ENCODE assay signal across 8 cellular contexts in the genomic region with DNA sequence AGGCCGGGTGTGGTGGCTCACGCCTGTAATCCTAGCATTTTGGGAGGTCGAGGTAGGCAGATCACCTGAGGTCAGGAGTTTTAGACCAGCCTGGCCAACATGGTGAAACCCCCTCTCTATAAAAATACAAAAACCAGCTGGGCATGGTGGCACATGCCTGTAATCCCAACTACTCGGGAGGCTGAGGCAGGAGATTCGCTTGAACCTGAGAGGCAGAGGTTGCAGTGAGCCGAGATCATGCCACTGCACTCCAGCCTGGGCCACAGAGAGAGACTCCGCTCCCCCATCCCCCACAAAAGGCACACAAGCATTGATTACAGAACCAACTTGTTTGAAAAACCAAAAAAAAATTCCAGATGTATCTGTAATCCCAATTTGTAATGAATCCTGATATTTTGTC. TPM values are rescaled to one million over a fixed set of nuclear protein-coding genes. Genes with fewer than 3 reads are reported as not detected.
DNase-seq lines count a peak whose midpoint lies in the region; ATAC-seq, FAIRE-seq and TF ChIP-seq lines count a peak whose summit lies in the region.
"Not testable (repeated sequence)": the region's sequence is repeated elsewhere in the genome, so short reads cannot be mapped to it uniquely, and the experiment has no call there.

No MANE protein-coding gene starts in this region.

- peak overlapping the region; percentile 80 for H3K4me2 ChIP-seq in K562 (ENCODE audit: insufficient read depth, low read length)
- H3K4me2 ChIP-seq in HepG2 (ENCODE audit: low read depth, low read length): peak overlapping the region; percentile 94

- peaks cover 18% of the 10 kb centered on the region for H3K9me1 ChIP-seq in K562 (ENCODE audit: control insufficient read depth, insufficient read depth, low read length)

- POLR2A ChIA-PET in activated CD4-positive, alpha-beta T cell treated with anti-CD3 and anti-CD28 coated beads for 36 hours (lab: Charles Lee): interaction anchor here (1.0 to 1.1 kb wide), 2 partner anchors 15 to 53 kb away, joined by 3 to 9 read pairs; no protein-coding TSS in a partner anchor
- POLR2A ChIA-PET in K562 (lab: Yijun Ruan, JAX) (interaction anchor here (0.7 to 1.7 kb wide), 16 partner anchors 8 to 190 kb away, joined by 3 to 9 read pairs (median 4); no protein-coding TSS in a partner anchor), HepG2 (lab: Yijun Ruan, JAX) (interaction anchor here (1.2 kb wide), 2 partner anchors 9 to 15 kb away, joined by 3 to 4 read pairs; no protein-coding TSS in a partner anchor)

- CTCF ChIA-PET in activated CD4-positive, alpha-beta T cell treated with anti-CD3 and anti-CD28 coated beads for 36 hours (lab: Charles Lee): interaction anchor here (1.5 to 2.1 kb wide), 2 partner anchors 23 to 52 kb away, joined by 4 to 9 read pairs; no protein-coding TSS in a partner anchor
- CTCF ChIA-PET in K562 (lab: Yijun Ruan, JAX; ENCODE audit: low intra/inter-chr PET ratio); HepG2 (lab: Yijun Ruan, JAX; ENCODE audit: low intra/inter-chr PET ratio, low total read pairs): not testable (repeated sequence)

- not testable (repeated sequence) for TF ChIP-seq RAD21 in K562 (CRISPR knock-in tag; conservative IDR thresholded peaks at IDR 0.05 in 1 of 2, IDR thresholded peaks at IDR 0.05 in 1 of 2); HepG2 (CRISPR knock-in tag; IDR thresholded peaks at IDR 0.05)

- H3K4me1 Mint-ChIP-seq in CD4-positive, CD25-positive, alpha-beta regulatory T cell: peaks cover 25 to 65% (median 51%) of the 10 kb centered on the region in 4 donors
- H3K4me1 Mint-ChIP-seq in activated CD4-positive, alpha-beta T cell treated with anti-CD3 and anti-CD28 coated beads for 36 hours: peaks cover 54% of the 10 kb centered on the region
- H3K4me1 Mint-ChIP-seq in osteocyte (ENCODE audit: unreplicated experiment): peaks cover 53% of the 10 kb centered on the region

- H3K27ac Mint-ChIP-seq in CD4-positive, CD25-positive, alpha-beta regulatory T cell: peak overlapping the region; percentile 89 to 100 (median 99)
- H3K27ac Mint-ChIP-seq in activated CD4-positive, alpha-beta T cell treated with anti-CD3 and anti-CD28 coated beads for 36 hours: peak overlapping the region; percentile 89
- H3K27ac Mint-ChIP-seq in osteocyte (ENCODE audit: unreplicated experiment): peak overlapping the region; percentile 94

- not testable (repeated sequence) for TF ChIP-seq EP300 in K562 (IDR thresholded peaks at IDR 0.05; ENCODE audit: low read length); HepG2 (IDR thresholded peaks at IDR 0.05; ENCODE audit: low read depth in 2 of 2, low read length in 2 of 2); HepG2 (CRISPR knock-in tag; IDR thresholded peaks at IDR 0.05; ENCODE audit: borderline replicate concordance)

- not testable (repeated sequence) for FAIRE-seq in K562 (lab: Jason Lieb, UNC); HepG2 (lab: Jason Lieb, UNC)

- DNase-seq in CD4-positive, CD25-positive, alpha-beta regulatory T cell; K562 (ENCODE audit: extremely low read depth in 1 of 4, low spot score in 3 of 4); esophagus squamous epithelium (lab: John Stamatoyannopoulos, UW); HepG2 (ENCODE audit: low spot score); osteocyte (ENCODE audit: extremely low spot score, unreplicated experiment); thoracic aorta (ENCODE audit: low spot score): not testable (repeated sequence)
- peak; percentile 46 for DNase-seq in activated CD4-positive, alpha-beta T cell treated with anti-CD3 and anti-CD28 coated beads for 36 hours

- peaks cover 67% of the 10 kb centered on the region for H3K79me2 ChIP-seq in K562 (ENCODE audit: control insufficient read depth, insufficient read depth, low read length)
- peaks cover 48% of the 10 kb centered on the region for H3K79me2 ChIP-seq in HepG2 (ENCODE audit: insufficient read depth, low read length)

- H3K4me3 ChIP-seq in CD4-positive, CD25-positive, alpha-beta regulatory T cell (ENCODE audit: low read depth, low read length): peak overlapping the region; percentile 100
- H3K4me3 ChIP-seq in K562 (peak overlapping the region; percentile 76; the same call in 1 of the 2 replicates), esophagus squamous epithelium (peak overlapping the region; percentile 73 to 97 (median 83)), HepG2 (replicated peaks in 1 of 3; ENCODE audit: insufficient read depth in 1 of 3, low read depth in 2 of 3, low read length in 3 of 3) (peak overlapping the region; percentile 70 to 87 (median 81)), thoracic aorta (peak overlapping the region; percentile 86)

- in situ Hi-C loops in K562 (cut with MboI); HepG2 (cut with HindIII; ENCODE audit: extremely low pct_ligation_motif_present, low pct_unique_long_range_greater_than_20kb): not testable (repeated sequence)

- not testable (repeated sequence) for ATAC-seq in CD4-positive, CD25-positive, alpha-beta regulatory T cell (ENCODE audit: low read depth in 2 of 2); activated CD4-positive, alpha-beta T cell treated with anti-CD3 and anti-CD28 coated beads for 36 hours; K562; HepG2; thoracic aorta (ENCODE audit: insufficient number of reproducible peaks, low FRiP score, low read depth)

- H4K20me1 ChIP-seq in K562 (replicated peaks; ENCODE audit: control insufficient read depth, insufficient read depth, low read length) (peaks cover 49% of the 10 kb centered on the region), HepG2 (ENCODE audit: insufficient read depth, low read length) (peaks cover 20% of the 10 kb centered on the region; the same call in 1 of the 2 replicates)

- not testable (repeated sequence) for TF ChIP-seq CTCF in K562 (IDR thresholded peaks at IDR 0.05 in 2 of 3, conservative IDR thresholded peaks at IDR 0.05 in 1 of 3; ENCODE audit: insufficient read depth in 2 of 3, low read depth in 1 of 3, low read length in 3 of 3); esophagus squamous epithelium (IDR thresholded peaks at IDR 0.05); HepG2 (CRISPR knock-in tag; IDR thresholded peaks at IDR 0.05); osteocyte (IDR thresholded peaks at IDR 0.05); thoracic aorta (IDR thresholded peaks at IDR 0.05)

- peaks cover 12% of the 10 kb centered on the region for H3K27me3 Mint-ChIP-seq in CD4-positive, CD25-positive, alpha-beta regulatory T cell
- H3K27me3 Mint-ChIP-seq in activated CD4-positive, alpha-beta T cell treated with anti-CD3 and anti-CD28 coated beads for 36 hours; osteocyte (ENCODE audit: unreplicated experiment): not testable (repeated sequence)

- H3K27me3 ChIP-seq in CD4-positive, CD25-positive, alpha-beta regulatory T cell (ENCODE audit: control insufficient read depth, insufficient read depth, low read length); K562 (ENCODE audit: control insufficient read depth in 2 of 2, insufficient read depth in 2 of 2, low read length in 2 of 2); esophagus squamous epithelium; HepG2 (ENCODE audit: control insufficient read depth in 1 of 2, insufficient read depth in 2 of 2, low read length in 2 of 2); thoracic aorta (replicated peaks; ENCODE audit: insufficient read depth): not testable (repeated sequence)

- H3K4me1 ChIP-seq in CD4-positive, CD25-positive, alpha-beta regulatory T cell (ENCODE audit: control insufficient read depth, insufficient read depth, low read length, poor library complexity, severe bottlenecking): peaks cover 50% of the 10 kb centered on the region
- H3K4me1 ChIP-seq in K562 (replicated peaks in 1 of 2; ENCODE audit: control insufficient read depth in 2 of 2, insufficient read depth in 2 of 2, low read length in 2 of 2) (peaks cover 42 to 53% of the 10 kb centered on the region in 2 experiments), esophagus squamous epithelium (peaks cover 10 to 75% (median 46%) of the 10 kb centered on the region in 3 donors), HepG2 (ENCODE audit: insufficient read depth, low read length) (peaks cover 68% of the 10 kb centered on the region), thoracic aorta (ENCODE audit: control insufficient read depth in 1 of 2, low read depth in 2 of 2) (peaks cover 11 to 37% of the 10 kb centered on the region in 2 donors)

- not testable (repeated sequence) for BruUV-seq in K562 (replicated peaks; lab: Mats Ljungman, UMichigan); HepG2 (replicated peaks; lab: Mats Ljungman, UMichigan)

- peaks cover 38% of the 10 kb centered on the region for H3K36me3 ChIP-seq in CD4-positive, CD25-positive, alpha-beta regulatory T cell (ENCODE audit: control insufficient read depth, insufficient read depth, low read length)
- H3K36me3 ChIP-seq in KOPT-K1 (ENCODE audit: insufficient read depth, low read length): peaks cover 61% of the 10 kb centered on the region
- H3K36me3 ChIP-seq in K562 (ENCODE audit: control insufficient read depth, insufficient read depth, low read length): peaks cover 54% of the 10 kb centered on the region
- peaks cover 0 to 35% (median 0%) of the 10 kb centered on the region in 3 donors for H3K36me3 ChIP-seq in esophagus squamous epithelium
- H3K36me3 ChIP-seq in HepG2 (replicated peaks in 1 of 2; ENCODE audit: control insufficient read depth in 1 of 2, insufficient read depth in 2 of 2, low read length in 2 of 2): peaks cover 5 to 11% of the 10 kb centered on the region in 2 experiments; a peak in 4 of 5 replicates
- not testable (repeated sequence) for H3K36me3 ChIP-seq in thoracic aorta

- peak overlapping the region; percentile 98 to 100 (median 99) for H3K4me3 Mint-ChIP-seq in CD4-positive, CD25-positive, alpha-beta regulatory T cell
- H3K4me3 Mint-ChIP-seq in activated CD4-positive, alpha-beta T cell treated with anti-CD3 and anti-CD28 coated beads for 36 hours: peak overlapping the region; percentile 93
- H3K4me3 Mint-ChIP-seq in osteocyte (ENCODE audit: unreplicated experiment): peak overlapping the region; percentile 93

- not testable (repeated sequence) for H3K9me3 Mint-ChIP-seq in CD4-positive, CD25-positive, alpha-beta regulatory T cell; activated CD4-positive, alpha-beta T cell treated with anti-CD3 and anti-CD28 coated beads for 36 hours (ENCODE audit: low read depth); osteocyte (ENCODE audit: unreplicated experiment)

- intact Hi-C loops in activated CD4-positive, alpha-beta T cell treated with anti-CD3 and anti-CD28 coated beads for 36 hours (cut with DNase I, micrococcal nuclease): loop anchor here (1.0 to 5.0 kb wide), 5 partner anchors 14 to 970 kb away; a partner anchor contains a TSS
- intact Hi-C loops in K562 (cut with micrococcal nuclease): loop anchor here (1.0 kb wide), 3 partner anchors 24 to 52 kb away; no protein-coding TSS in a partner anchor
- intact Hi-C loops in esophagus squamous epithelium (cut with DNase I): not testable (repeated sequence)
- intact Hi-C loops in HepG2 (cut with micrococcal nuclease; ENCODE audit: unreplicated experiment): loop anchor here (5.0 kb wide), 1 partner anchor 35 kb away; no protein-coding TSS in a partner anchor

- not testable (repeated sequence) for TF ChIP-seq POLR2A in K562 (conservative IDR thresholded peaks at IDR 0.05); esophagus squamous epithelium (IDR thresholded peaks at IDR 0.05); HepG2 (IDR thresholded peaks at IDR 0.05; ENCODE audit: insufficient read depth in 1 of 2, low read depth in 2 of 2, low read length in 2 of 2)

- WGBS in K562 (ENCODE audit: insufficient coverage, low coverage, missing lambda C conversion rate): 54% methylated on average over 7 of the region's 7 CpGs
- 51 to 54% methylated on average over 7 of the region's 7 CpGs for WGBS in esophagus squamous epithelium, 2 donors
- WGBS in HepG2 (ENCODE audit: low lambda C conversion rate): 52% methylated on average over 7 of the region's 7 CpGs

- not testable (repeated sequence) for H3K9ac ChIP-seq in K562 (ENCODE audit: insufficient read depth in 1 of 2, low read depth in 2 of 2, low read length in 2 of 2)
- peak overlapping the region; percentile 70 for H3K9ac ChIP-seq in HepG2 (ENCODE audit: insufficient read depth, low read depth, low read length)

- not testable (repeated sequence) for H2AFZ ChIP-seq in K562 (ENCODE audit: low read depth, low read length); HepG2 (ENCODE audit: low read length)

- H3K36me3 Mint-ChIP-seq in CD4-positive, CD25-positive, alpha-beta regulatory T cell: peaks cover 38% of the 10 kb centered on the region
- peaks cover 63% of the 10 kb centered on the region for H3K36me3 Mint-ChIP-seq in activated CD4-positive, alpha-beta T cell treated with anti-CD3 and anti-CD28 coated beads for 36 hours (ENCODE audit: low read depth)
- H3K36me3 Mint-ChIP-seq in osteocyte (ENCODE audit: unreplicated experiment): not testable (repeated sequence)

- H3K9me3 ChIP-seq in CD4-positive, CD25-positive, alpha-beta regulatory T cell (ENCODE audit: control insufficient read depth in 2 of 2, low read length in 2 of 2); KOPT-K1 (ENCODE audit: insufficient read depth, low read length, poor library complexity, severe bottlenecking); K562 (replicated peaks; ENCODE audit: control insufficient read depth, insufficient read depth, low read depth, low read length); esophagus squamous epithelium; HepG2 (ENCODE audit: low read length); thoracic aorta: not testable (repeated sequence)

- H3K27ac ChIP-seq in CD4-positive, CD25-positive, alpha-beta regulatory T cell (ENCODE audit: insufficient read depth, low read length, poor library complexity, severe bottlenecking): peak overlapping the region; percentile 97
- H3K27ac ChIP-seq in KOPT-K1 (ENCODE audit: low read depth, low read length, poor library complexity, severe bottlenecking): peak overlapping the region; percentile 91
- not testable (repeated sequence) for H3K27ac ChIP-seq in K562 (ENCODE audit: extremely low read depth, low read depth, low read length); thoracic aorta
- H3K27ac ChIP-seq in esophagus squamous epithelium: peak overlapping the region; percentile 96 to 100 (median 99)
- peak overlapping the region; percentile 31 for H3K27ac ChIP-seq in HepG2 (ENCODE audit: extremely low read length, insufficient read depth, low read length)

RNA-seq across cellular contexts. Expression of a gene that starts 2.4 kb away (rescaled TPM):
- total RNA-seq in CD4-positive, CD25-positive, alpha-beta regulatory T cell: 559 TPM
- 100 to 1,000 TPM; 310 to 497 (median 365) TPM for polyA plus RNA-seq in CD4-positive, CD25-positive, alpha-beta regulatory T cell
- 100 to 1,000 TPM; 197 to 203 TPM for total RNA-seq in activated CD4-positive, alpha-beta T cell treated with anti-CD3 and anti-CD28 coated beads for 36 hours
- 49.5 and 70.7 TPM in 2 replicates for total RNA-seq in K562 (2011; cell fraction: chromatin; rRNA removed; ENCODE audit: low replicate concordance)
- 37.9 and 45.2 TPM in 2 replicates for total RNA-seq in K562 (2011; cell fraction: nucleolus; rRNA removed)
- total RNA-seq in K562 (2011; cell fraction: nucleoplasm; rRNA removed): 44.1 and 48.1 TPM in 2 replicates
- total RNA-seq in K562 (2014; rRNA removed) (161 and 162 TPM in 2 replicates), K562 (2014; rRNA removed; fragmentation: Illumina TruSeq; extraction: Trizol) (71.5 and 72.7 TPM in 2 replicates), K562 (2015; rRNA removed; fragmentation: Illumina TruSeq; extraction: Trizol) (110 and 117 TPM in 2 replicates), K562 (2021) (125 and 143 TPM in 2 replicates), esophagus squamous epithelium (100 to 1,000 TPM; 208 to 339 (median 285) TPM), HepG2 (2016; rRNA removed; fragmentation: Illumina TruSeq; extraction: Trizol) (60.3 and 75.7 TPM in 2 replicates), osteocyte (41.1 and 41.4 TPM in 2 replicates), thoracic aorta (10 to 100 TPM; 26.8 to 55.2 TPM)
- polyA plus RNA-seq in K562 (2011; rRNA removed) (104 and 135 TPM in 2 replicates), K562 (2014; fragmentation: Illumina TruSeq; extraction: Trizol) (93.0 and 101 TPM in 2 replicates), K562 (2014; fragmentation: Nextera tagmentation; extraction: Ambion mirVana) (10 to 100 TPM; 36.5 to 63.6 TPM), K562 (2014; rRNA removed) (91.5 and 114 TPM in 2 replicates), HepG2 (2011; rRNA removed) (34.7 and 36.8 TPM in 2 replicates)
- 78.6 and 88.6 TPM in 2 replicates for polyA plus RNA-seq in K562 (2011; cell fraction: cytosol; rRNA removed)
- 91.7 and 156 TPM in 2 replicates for polyA plus RNA-seq in K562 (2011; cell fraction: nucleus; rRNA removed)
- polyA plus RNA-seq in K562 (2012): 120 and 126 TPM in 2 replicates
- polyA minus RNA-seq in K562 (2011; rRNA and poly(A)+ RNA removed): 100 and 114 TPM in 2 replicates
- polyA minus RNA-seq in K562 (2011; cell fraction: cytosol; rRNA and poly(A)+ RNA removed): 69.7 and 85.1 TPM in 2 replicates
- 20.1 and 54.6 TPM in 2 replicates for polyA minus RNA-seq in K562 (2011; cell fraction: nucleus; rRNA and poly(A)+ RNA removed)
- 8.6 and 10.8 TPM in 2 replicates for total RNA-seq in HepG2 (2016; cell fraction: cytosol; rRNA removed; fragmentation: Illumina TruSeq; extraction: Trizol; ENCODE audit: low read depth)
- 63.6 and 68.8 TPM in 2 replicates for total RNA-seq in HepG2 (2016; cell fraction: insoluble cytoplasmic fraction; rRNA removed; fragmentation: Illumina TruSeq; extraction: Trizol)
- 21.2 and 23.3 TPM in 2 replicates for total RNA-seq in HepG2 (2016; cell fraction: membrane; rRNA removed; fragmentation: Illumina TruSeq; extraction: Trizol)
- 35.3 and 38.9 TPM in 2 replicates for total RNA-seq in HepG2 (2016; cell fraction: nucleus; rRNA removed; fragmentation: Illumina TruSeq; extraction: Trizol)
- polyA plus RNA-seq in HepG2 (2011; cell fraction: cytosol; rRNA removed): 34.1 and 34.2 TPM in 2 replicates
- 25.0 and 25.8 TPM in 2 replicates for polyA plus RNA-seq in HepG2 (2011; cell fraction: nucleus; rRNA removed)
- polyA plus RNA-seq in HepG2 (2012): 18.5 and 28.6 TPM in 2 replicates
- polyA plus RNA-seq in HepG2 (2016; cell fraction: cytosol; fragmentation: Illumina TruSeq; extraction: Trizol; ENCODE audit: low read depth): 5.0 and 5.1 TPM in 2 replicates
- 79.1 and 90.3 TPM in 2 replicates for polyA plus RNA-seq in HepG2 (2016; cell fraction: insoluble cytoplasmic fraction; fragmentation: Illumina TruSeq; extraction: Trizol; ENCODE audit: low read depth)
- polyA plus RNA-seq in HepG2 (2016; cell fraction: membrane; fragmentation: Illumina TruSeq; extraction: Trizol; ENCODE audit: low read depth): 12.2 TPM in 2 replicates
- polyA plus RNA-seq in HepG2 (2016; cell fraction: nucleus; fragmentation: Illumina TruSeq; extraction: Trizol; ENCODE audit: insufficient read depth, low read depth): 60.9 and 63.5 TPM in 2 replicates
- 45.1 and 93.9 TPM in 2 replicates for polyA minus RNA-seq in HepG2 (2011; rRNA and poly(A)+ RNA removed; ENCODE audit: low replicate concordance)
- 28.8 and 29.4 TPM in 2 replicates for polyA minus RNA-seq in HepG2 (2011; cell fraction: cytosol; rRNA and poly(A)+ RNA removed)
- 17.6 and 19.8 TPM in 2 replicates for polyA minus RNA-seq in HepG2 (2011; cell fraction: nucleus; rRNA and poly(A)+ RNA removed)
